In the genomic region with DNA sequence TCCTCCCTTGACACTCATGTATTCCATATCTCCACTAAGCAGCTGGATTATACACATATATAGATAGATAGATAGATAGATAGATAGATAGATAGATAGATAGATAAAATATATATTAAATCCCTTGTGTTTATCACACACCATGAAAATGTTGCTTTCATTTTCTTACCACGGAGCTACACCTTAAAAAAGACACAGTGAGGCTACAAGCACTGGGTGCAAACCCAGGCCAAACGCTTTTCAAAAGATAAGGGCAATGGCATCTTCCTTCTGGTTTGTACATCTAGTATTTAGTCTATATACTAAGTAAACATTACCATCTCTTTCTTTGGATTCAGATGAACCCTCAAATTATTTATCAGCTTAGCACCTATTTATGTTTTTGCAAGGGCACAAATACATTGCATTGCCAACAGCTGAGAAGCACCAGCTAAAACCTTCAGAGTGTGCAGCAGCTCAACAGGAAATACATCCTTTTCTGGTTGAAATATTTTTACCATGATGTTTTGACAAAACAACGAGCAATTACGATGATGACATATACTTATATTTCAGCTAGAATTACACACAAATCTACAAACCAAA, we compare ENCODE assay signal across 10 cellular contexts.
DNase-seq lines count a peak whose midpoint lies in the region; ATAC-seq and TF ChIP-seq lines count a peak whose summit lies in the region.
"Had no signal": no experiment of that assay in that cellular context is flagged by ENCODE, and none has a peak within 500 bp of the region (broad histone marks: within the 10 kb centered on the region; RNA-seq: fewer than 3 reads in every experiment).

No MANE protein-coding gene starts in this region.

- H3K27ac Mint-ChIP-seq in HFFc6, result no peak overlapping the region

- peaks cover 20% of the 10 kb centered on the region for H3K36me3 Mint-ChIP-seq in HFFc6 (ENCODE audit: low read depth)

- intact Hi-C loops in right lobe of liver (cut with DNase I), result no loop called here

- H3K9me3 Mint-ChIP-seq in HFFc6, result no peaks in the 10 kb centered on the region

- H3K4me3 Mint-ChIP-seq in HFFc6, result no peak overlapping the region

- H3K4me3 ChIP-seq in right lobe of liver, result no peak overlapping the region
- H3K4me3 ChIP-seq: thoracic aorta had no signal

- peaks cover 2% of the 10 kb centered on the region; the same call in 1 of the 2 replicates for H3K27me3 Mint-ChIP-seq in HFFc6 (ENCODE audit: insufficient read depth)

- H3K4me1 Mint-ChIP-seq in HFFc6 (ENCODE audit: low read depth), result peaks cover 19% of the 10 kb centered on the region

- TF ChIP-seq CTCF in right lobe of liver (IDR thresholded peaks at IDR 0.05) (no peak), HFFc6 (IDR thresholded peaks at IDR 0.05) (no peak)

- 53% methylated on average over 4 of the region's 4 CpGs for whole genome bisulfite sequencing in right lobe of liver (ENCODE audit: insufficient coverage, low coverage, low lambda C conversion rate, missing lambda C conversion rate)

- no peak for TF ChIP-seq POLR2A in right lobe of liver (IDR thresholded peaks at IDR 0.05)

- DNase-seq in EH (ENCODE audit: low read depth), result peak; percentile 33
- DNase-seq in central memory CD4-positive, alpha-beta T cell, result peak; percentile 56
- DNase-seq in SK-N-DZ (ENCODE audit: low spot score), result no peak
- DNase-seq in right lobe of liver, result no peak
- no peak for DNase-seq in epidermal melanocyte (ENCODE audit: insufficient read length, low spot score)
- DNase-seq in HFFc6, result no peak

- no peaks in the 10 kb centered on the region for H3K4me1 ChIP-seq in right lobe of liver

- peaks cover 0 to 6% (median 0%) of the 10 kb centered on the region in 4 donors for H3K36me3 ChIP-seq in right lobe of liver

- H3K9me3 ChIP-seq in right lobe of liver, result no peaks in the 10 kb centered on the region
- H3K9me3 ChIP-seq: thoracic aorta had no signal

- no peaks in the 10 kb centered on the region for H3K27me3 ChIP-seq in right lobe of liver

- ATAC-seq in GM19463 (IDR thresholded peaks at IDR 0.05; ENCODE audit: unreplicated experiment), result peak; percentile 40
- peak; percentile 58 for ATAC-seq in HG03280 (IDR thresholded peaks at IDR 0.05; ENCODE audit: unreplicated experiment)
- ATAC-seq in right lobe of liver, result no peak

- peak overlapping the region in 1 of 3 donors; percentile 17 for H3K27ac ChIP-seq in right lobe of liver
- H3K27ac ChIP-seq: KMS-11, thoracic aorta had no signal

Comparison
In these comparisons a context has a peak if more than half of its experiments do, and no peak if none do; other contexts are left out.
1. DNase-seq: peak in EH (single experiment) and central memory CD4-positive, alpha-beta T cell (single experiment); none in SK-N-DZ (single experiment), right lobe of liver (0 of 3), epidermal melanocyte (single experiment) and HFFc6 (single experiment).
2. ATAC-seq: peak in GM19463 (single experiment) and HG03280 (single experiment); none in right lobe of liver (0 of 4).